ENCODE assay signal across 16 cellular contexts in the genomic region with DNA sequence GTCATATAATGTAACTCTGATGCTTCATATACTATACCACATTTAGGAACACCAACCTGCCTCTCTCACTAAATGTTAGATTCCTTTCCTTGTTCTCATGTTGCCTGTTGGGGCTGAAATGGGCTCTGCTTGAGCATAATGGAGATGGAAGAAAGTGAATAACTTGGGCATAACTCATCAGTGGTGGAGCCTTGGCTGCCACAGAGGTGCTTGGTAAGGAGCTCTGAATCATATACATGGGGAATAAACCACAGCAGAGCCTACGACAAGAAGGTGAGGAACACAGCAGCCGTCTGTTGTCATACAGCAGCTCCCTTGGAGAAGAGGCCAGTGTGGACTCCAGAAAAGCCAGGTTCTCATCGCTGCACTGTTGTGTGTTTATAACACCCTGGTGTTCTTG.
DNase-seq lines count a peak whose midpoint lies in the region; ATAC-seq, FAIRE-seq and TF ChIP-seq lines count a peak whose summit lies in the region.
"Had no signal": no experiment of that assay in that cellular context is flagged by ENCODE, and none has a peak within 500 bp of the region (broad histone marks: within the 10 kb centered on the region; RNA-seq: fewer than 3 reads in every experiment).

No MANE protein-coding gene starts in this region.

- intact Hi-C loops in K562 (cut with micrococcal nuclease) = no loop called here

- H3K9me3 ChIP-seq in K562 (replicated peaks; ENCODE audit: control insufficient read depth, insufficient read depth, low read depth, low read length) = no peaks in the 10 kb centered on the region
- H3K9me3 ChIP-seq in suprapubic skin = no peaks in the 10 kb centered on the region
- H3K9me3 ChIP-seq: esophagus muscularis mucosa had no signal

- H3K4me2 ChIP-seq in K562 (ENCODE audit: insufficient read depth, low read length) = no peak overlapping the region

- no peaks in the 10 kb centered on the region for H3K79me2 ChIP-seq in K562 (ENCODE audit: control insufficient read depth, insufficient read depth, low read length)

- CTCF ChIA-PET in K562 (lab: Yijun Ruan, JAX; ENCODE audit: low intra/inter-chr PET ratio) = no interaction called here

- H4K20me1 ChIP-seq in K562 (replicated peaks; ENCODE audit: control insufficient read depth, insufficient read depth, low read length) = no peaks in the 10 kb centered on the region

- H3K4me3 ChIP-seq in K562 (no peak overlapping the region), suprapubic skin (no peak overlapping the region)
- H3K4me3 ChIP-seq: esophagus muscularis mucosa, skin epidermis had no signal

- H2AFZ ChIP-seq in K562 (ENCODE audit: low read depth, low read length) = no peak overlapping the region

- FAIRE-seq in K562 (lab: Jason Lieb, UNC) = no peak
- FAIRE-seq: GM12891 had no signal

- no peak for TF ChIP-seq RAD21 in K562 (CRISPR knock-in tag; conservative IDR thresholded peaks at IDR 0.05 in 1 of 2, IDR thresholded peaks at IDR 0.05 in 1 of 2)

- TF ChIP-seq POLR2A in K562 (conservative IDR thresholded peaks at IDR 0.05) (no peak), suprapubic skin (IDR thresholded peaks at IDR 0.05) (no peak)

- H3K27ac ChIP-seq in K562 (ENCODE audit: extremely low read depth, low read depth, low read length) = no peak overlapping the region
- no peak overlapping the region for H3K27ac ChIP-seq in suprapubic skin
- H3K27ac ChIP-seq: 22Rv1, esophagus muscularis mucosa, skin epidermis, WERI-Rb-1 had no signal

- H3K9me1 ChIP-seq in K562 (ENCODE audit: control insufficient read depth, insufficient read depth, low read length) = no peaks in the 10 kb centered on the region

- no TSS peak for BruUV-seq in K562 (replicated peaks; lab: Mats Ljungman, UMichigan)

- no peak for TF ChIP-seq CTCF in K562 (IDR thresholded peaks at IDR 0.05 in 2 of 3, conservative IDR thresholded peaks at IDR 0.05 in 1 of 3; ENCODE audit: insufficient read depth in 2 of 3, low read depth in 1 of 3, low read length in 3 of 3)
- TF ChIP-seq CTCF in suprapubic skin (IDR thresholded peaks at IDR 0.05) = no peak

- H3K4me1 ChIP-seq in K562 (replicated peaks in 1 of 2; ENCODE audit: control insufficient read depth in 2 of 2, insufficient read depth in 2 of 2, low read length in 2 of 2) = peaks cover 0 to 7% of the 10 kb centered on the region in 2 experiments; a peak in 1 of 5 replicates
- no peaks in the 10 kb centered on the region for H3K4me1 ChIP-seq in suprapubic skin
- H3K4me1 ChIP-seq: esophagus muscularis mucosa had no signal

- no peak overlapping the region for H3K9ac ChIP-seq in K562 (ENCODE audit: insufficient read depth in 1 of 2, low read depth in 2 of 2, low read length in 2 of 2)

- no peak for TF ChIP-seq EP300 in K562 (IDR thresholded peaks at IDR 0.05; ENCODE audit: low read length)
- no peak for TF ChIP-seq EP300 in suprapubic skin (IDR thresholded peaks at IDR 0.05)

- ATAC-seq in K562 = peak; percentile 38; the same call in 2 of the 3 replicates
- ATAC-seq in GM18909 (IDR thresholded peaks at IDR 0.05; ENCODE audit: poor library complexity, unreplicated experiment) = no peak

- POLR2A ChIA-PET in K562 (lab: Yijun Ruan, JAX) = interaction anchor here (1.0 kb wide), 1 partner anchor 9 kb away, joined by 3 read pairs; no protein-coding TSS in a partner anchor

- in situ Hi-C loops in K562 (cut with MboI) = no loop called here

- H3K27me3 ChIP-seq in K562 (ENCODE audit: control insufficient read depth in 2 of 2, insufficient read depth in 2 of 2, low read length in 2 of 2) (no peaks in the 10 kb centered on the region), suprapubic skin (no peaks in the 10 kb centered on the region)
- H3K27me3 ChIP-seq: esophagus muscularis mucosa had no signal

- WGBS in K562 (ENCODE audit: insufficient coverage, low coverage, missing lambda C conversion rate) = 16% methylated on average over 3 of the region's 3 CpGs
- WGBS in suprapubic skin = 87% methylated on average over 3 of the region's 3 CpGs

- DNase-seq in DMS53 (lab: John Stamatoyannopoulos, UW) = peak; percentile 21
- no peak for DNase-seq in DMS53 treated with DMSO at 0.1 percent for 48 hours (lab: John Stamatoyannopoulos, UW; ENCODE audit: unreplicated experiment)
- peak; percentile 58 for DNase-seq in LoVo (ENCODE audit: low spot score)
- DNase-seq in K562 (ENCODE audit: extremely low read depth in 1 of 4, low spot score in 3 of 4) = no peak
- peak; percentile 74 for DNase-seq in non-pigmented ciliary epithelial cell (ENCODE audit: low read depth)
- DNase-seq in suprapubic skin (ENCODE audit: low spot score in 2 of 2) = no peak
- DNase-seq in NCI-H446 treated with DMSO at 0.1 percent for 48 hours (lab: John Stamatoyannopoulos, UW) = no peak
- DNase-seq: naive B cell, NCI-H1694 treated with DMSO at 0.1 percent for 48 hours, SIG-M5, WERI-Rb-1 had no signal

- H3K36me3 ChIP-seq in K562 (ENCODE audit: control insufficient read depth, insufficient read depth, low read length) (no peaks in the 10 kb centered on the region), suprapubic skin (no peaks in the 10 kb centered on the region)
- H3K36me3 ChIP-seq: esophagus muscularis mucosa, WERI-Rb-1 had no signal

TF ChIP-seq in K562, 482 proteins besides CTCF, POLR2A, EP300 and RAD21:
- TF ChIP-seq, protein P1, sequence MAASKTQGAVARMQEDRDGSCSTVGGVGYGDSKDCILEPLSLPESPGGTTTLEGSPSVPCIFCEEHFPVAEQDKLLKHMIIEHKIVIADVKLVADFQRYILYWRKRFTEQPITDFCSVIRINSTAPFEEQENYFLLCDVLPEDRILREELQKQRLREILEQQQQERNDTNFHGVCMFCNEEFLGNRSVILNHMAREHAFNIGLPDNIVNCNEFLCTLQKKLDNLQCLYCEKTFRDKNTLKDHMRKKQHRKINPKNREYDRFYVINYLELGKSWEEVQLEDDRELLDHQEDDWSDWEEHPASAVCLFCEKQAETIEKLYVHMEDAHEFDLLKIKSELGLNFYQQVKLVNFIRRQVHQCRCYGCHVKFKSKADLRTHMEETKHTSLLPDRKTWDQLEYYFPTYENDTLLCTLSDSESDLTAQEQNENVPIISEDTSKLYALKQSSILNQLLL (CRISPR knock-in tag; IDR thresholded peaks at IDR 0.05; ENCODE audit: borderline replicate concordance) = no peak
- no peak for TF ChIP-seq SREBF1 (IDR thresholded peaks at IDR 0.05; ENCODE audit: borderline replicate concordance, low read depth, low read length)

Comparison
In these comparisons a context has a peak if more than half of its experiments do, and no peak if none do; other contexts are left out.
1. DNase-seq: peak in DMS53 (single experiment), LoVo (single experiment) and non-pigmented ciliary epithelial cell (single experiment); none in DMS53 treated with DMSO at 0.1 percent for 48 hours (single experiment), K562 (0 of 4), suprapubic skin (0 of 2) and NCI-H446 treated with DMSO at 0.1 percent for 48 hours (single experiment).